1 cellular context compared by ENCODE assay signal in the genomic region with DNA sequence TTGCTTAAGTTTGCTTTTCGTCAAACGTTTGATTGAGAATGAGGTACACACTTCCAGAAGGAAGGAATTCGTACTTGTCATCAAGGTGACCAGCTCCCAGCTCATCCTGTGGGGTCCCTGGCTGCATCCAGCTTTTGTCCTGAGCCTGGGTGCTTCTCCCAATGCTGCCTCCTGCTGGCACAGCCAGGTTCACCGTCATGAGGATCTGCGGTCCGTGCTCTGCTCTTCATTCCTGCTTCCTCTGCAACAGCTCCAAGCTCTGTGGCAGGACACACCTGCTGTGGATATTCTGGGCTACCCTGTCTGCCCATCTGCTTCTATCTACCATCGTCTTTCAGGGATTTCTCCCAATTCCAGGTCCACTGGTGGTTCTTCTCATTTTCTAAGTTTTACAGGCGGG.
TF ChIP-seq lines count a peak whose summit lies in the region.

No MANE protein-coding gene starts in this region.

TF ChIP-seq in IMR-90, 13 proteins besides CTCF, POLR2A, EP300 and RAD21:
- no peak for TF ChIP-seq CHD1 (IDR thresholded peaks at IDR 0.05; ENCODE audit: low read depth, low read length)
- no peak for TF ChIP-seq RFX5 (IDR thresholded peaks at IDR 0.05; ENCODE audit: low read depth, low read length)
- TF ChIP-seq MAZ (IDR thresholded peaks at IDR 0.05; ENCODE audit: borderline replicate concordance, low read depth, low read length), result no peak
- TF ChIP-seq RCOR1 (IDR thresholded peaks at IDR 0.05; ENCODE audit: insufficient replicate concordance, low read length), result no peak
- no peak for TF ChIP-seq FOS (IDR thresholded peaks at IDR 0.05; ENCODE audit: low read depth, low read length)
- TF ChIP-seq, protein P1, sequence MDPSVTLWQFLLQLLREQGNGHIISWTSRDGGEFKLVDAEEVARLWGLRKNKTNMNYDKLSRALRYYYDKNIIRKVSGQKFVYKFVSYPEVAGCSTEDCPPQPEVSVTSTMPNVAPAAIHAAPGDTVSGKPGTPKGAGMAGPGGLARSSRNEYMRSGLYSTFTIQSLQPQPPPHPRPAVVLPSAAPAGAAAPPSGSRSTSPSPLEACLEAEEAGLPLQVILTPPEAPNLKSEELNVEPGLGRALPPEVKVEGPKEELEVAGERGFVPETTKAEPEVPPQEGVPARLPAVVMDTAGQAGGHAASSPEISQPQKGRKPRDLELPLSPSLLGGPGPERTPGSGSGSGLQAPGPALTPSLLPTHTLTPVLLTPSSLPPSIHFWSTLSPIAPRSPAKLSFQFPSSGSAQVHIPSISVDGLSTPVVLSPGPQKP (IDR thresholded peaks at IDR 0.05; ENCODE audit: borderline replicate concordance, low read depth, low read length), result no peak
- no peak for TF ChIP-seq CEBPB (IDR thresholded peaks at IDR 0.05; ENCODE audit: low read depth, low read length)
- no peak for TF ChIP-seq MXI1 (IDR thresholded peaks at IDR 0.05; ENCODE audit: borderline replicate concordance, low read depth, low read length)
- TF ChIP-seq SMC3 (IDR thresholded peaks at IDR 0.05; ENCODE audit: low read depth, low read length), result no peak
- no peak for TF ChIP-seq NFE2L2 (IDR thresholded peaks at IDR 0.05; ENCODE audit: low read depth, low read length)
- no peak for TF ChIP-seq MAFK (IDR thresholded peaks at IDR 0.05; ENCODE audit: low read depth, low read length)
